Comparison of ENCODE assay signal across 1 cellular context in genomic region chr20:32539063-32539816, GRCh38.
TF ChIP-seq lines count a peak whose summit lies in the region.

No MANE protein-coding gene starts in this region.

TF ChIP-seq in K562, 482 proteins besides CTCF, POLR2A, EP300 and RAD21 (continued from another document and continues in another):
- TF ChIP-seq ZBTB5 (IDR thresholded peaks at IDR 0.05) (no peak), PTRF (tag; IDR thresholded peaks at IDR 0.05) (no peak), TEAD1 (CRISPR knock-in tag; IDR thresholded peaks at IDR 0.05) (no peak), NR2C2 (CRISPR knock-in tag; IDR thresholded peaks at IDR 0.05) (no peak), NR2C2 (tag; IDR thresholded peaks at IDR 0.05) (no peak), IRF2 (CRISPR knock-in tag; IDR thresholded peaks at IDR 0.05) (no peak), SMAD2 (IDR thresholded peaks at IDR 0.05; ENCODE audit: low read depth, low read length) (no peak), NFIX (CRISPR knock-in tag; IDR thresholded peaks at IDR 0.05; ENCODE audit: low read depth) (no peak), ZNF444 (CRISPR knock-in tag; IDR thresholded peaks at IDR 0.05) (no peak), SLC30A9 (CRISPR knock-in tag; IDR thresholded peaks at IDR 0.05) (no peak), ZNF77 (CRISPR knock-in tag; IDR thresholded peaks at IDR 0.05) (no peak), PCBP1 (IDR thresholded peaks at IDR 0.05; ENCODE audit: low read depth, low read length, poor library complexity, severe bottlenecking) (no peak), ZNF124 (CRISPR knock-in tag; IDR thresholded peaks at IDR 0.05) (no peak), FOS (IDR thresholded peaks at IDR 0.05; ENCODE audit: extremely low read depth, insufficient read length) (no peak), POLR3A (IDR thresholded peaks at IDR 0.05; ENCODE audit: borderline replicate concordance, extremely low read depth, insufficient read depth, insufficient read length) (no peak), RFX5 (IDR thresholded peaks at IDR 0.05; ENCODE audit: low read depth, low read length) (no peak), ZNF165 (CRISPR knock-in tag; IDR thresholded peaks at IDR 0.05; ENCODE audit: borderline replicate concordance) (0 out of 2 replicates have a peak, but pooled peaks have one; percentile 60), ZNF644 (tag; IDR thresholded peaks at IDR 0.05; ENCODE audit: low read depth) (no peak), THAP12 (CRISPR knock-in tag; IDR thresholded peaks at IDR 0.05) (0 out of 2 replicates have a peak, but pooled peaks have one; percentile 46), MCM3 (IDR thresholded peaks at IDR 0.05) (no peak), KAT8 (IDR thresholded peaks at IDR 0.05; ENCODE audit: low read depth) (no peak), YBX1 (IDR thresholded peaks at IDR 0.05) (no peak), SOX6 (IDR thresholded peaks at IDR 0.05) (no peak), MAX (CRISPR knock-in tag; IDR thresholded peaks at IDR 0.05) (peak; percentile 71), ZBTB17 (CRISPR knock-in tag; IDR thresholded peaks at IDR 0.05) (peak; percentile 57; the same call in 1 of the 2 replicates), KAT7 (CRISPR knock-in tag; IDR thresholded peaks at IDR 0.05; ENCODE audit: borderline replicate concordance) (peak; percentile 41; the same call in 1 of the 2 replicates), SAP30 (IDR thresholded peaks at IDR 0.05; ENCODE audit: borderline replicate concordance, insufficient read depth, low read depth, low read length, poor library complexity, severe bottlenecking) (no peak), ZNF133 (CRISPR knock-in tag; IDR thresholded peaks at IDR 0.05) (no peak), ZNF24 (IDR thresholded peaks at IDR 0.05) (no peak), GABPB2 (CRISPR knock-in tag; conservative IDR thresholded peaks at IDR 0.05) (no peak), RBBP5 (IDR thresholded peaks at IDR 0.05; ENCODE audit: borderline replicate concordance, insufficient read depth, low read length, poor library complexity, severe bottlenecking) (no peak), ZNF445 (CRISPR knock-in tag; IDR thresholded peaks at IDR 0.05; ENCODE audit: low read depth) (no peak)
- TF ChIP-seq, protein P1, sequence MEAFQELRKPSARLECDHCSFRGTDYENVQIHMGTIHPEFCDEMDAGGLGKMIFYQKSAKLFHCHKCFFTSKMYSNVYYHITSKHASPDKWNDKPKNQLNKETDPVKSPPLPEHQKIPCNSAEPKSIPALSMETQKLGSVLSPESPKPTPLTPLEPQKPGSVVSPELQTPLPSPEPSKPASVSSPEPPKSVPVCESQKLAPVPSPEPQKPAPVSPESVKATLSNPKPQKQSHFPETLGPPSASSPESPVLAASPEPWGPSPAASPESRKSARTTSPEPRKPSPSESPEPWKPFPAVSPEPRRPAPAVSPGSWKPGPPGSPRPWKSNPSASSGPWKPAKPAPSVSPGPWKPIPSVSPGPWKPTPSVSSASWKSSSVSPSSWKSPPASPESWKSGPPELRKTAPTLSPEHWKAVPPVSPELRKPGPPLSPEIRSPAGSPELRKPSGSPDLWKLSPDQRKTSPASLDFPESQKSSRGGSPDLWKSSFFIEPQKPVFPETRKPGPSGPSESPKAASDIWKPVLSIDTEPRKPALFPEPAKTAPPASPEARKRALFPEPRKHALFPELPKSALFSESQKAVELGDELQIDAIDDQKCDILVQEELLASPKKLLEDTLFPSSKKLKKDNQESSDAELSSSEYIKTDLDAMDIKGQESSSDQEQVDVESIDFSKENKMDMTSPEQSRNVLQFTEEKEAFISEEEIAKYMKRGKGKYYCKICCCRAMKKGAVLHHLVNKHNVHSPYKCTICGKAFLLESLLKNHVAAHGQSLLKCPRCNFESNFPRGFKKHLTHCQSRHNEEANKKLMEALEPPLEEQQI (IDR thresholded peaks at IDR 0.05) = no peak
- TF ChIP-seq, protein P2, sequence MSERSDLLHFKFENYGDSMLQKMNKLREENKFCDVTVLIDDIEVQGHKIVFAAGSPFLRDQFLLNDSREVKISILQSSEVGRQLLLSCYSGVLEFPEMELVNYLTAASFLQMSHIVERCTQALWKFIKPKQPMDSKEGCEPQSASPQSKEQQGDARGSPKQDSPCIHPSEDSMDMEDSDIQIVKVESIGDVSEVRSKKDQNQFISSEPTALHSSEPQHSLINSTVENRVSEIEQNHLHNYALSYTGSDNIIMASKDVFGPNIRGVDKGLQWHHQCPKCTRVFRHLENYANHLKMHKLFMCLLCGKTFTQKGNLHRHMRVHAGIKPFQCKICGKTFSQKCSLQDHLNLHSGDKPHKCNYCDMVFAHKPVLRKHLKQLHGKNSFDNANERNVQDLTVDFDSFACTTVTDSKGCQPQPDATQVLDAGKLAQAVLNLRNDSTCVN (CRISPR knock-in tag; IDR thresholded peaks at IDR 0.05) = no peak
- TF ChIP-seq, protein P3, sequence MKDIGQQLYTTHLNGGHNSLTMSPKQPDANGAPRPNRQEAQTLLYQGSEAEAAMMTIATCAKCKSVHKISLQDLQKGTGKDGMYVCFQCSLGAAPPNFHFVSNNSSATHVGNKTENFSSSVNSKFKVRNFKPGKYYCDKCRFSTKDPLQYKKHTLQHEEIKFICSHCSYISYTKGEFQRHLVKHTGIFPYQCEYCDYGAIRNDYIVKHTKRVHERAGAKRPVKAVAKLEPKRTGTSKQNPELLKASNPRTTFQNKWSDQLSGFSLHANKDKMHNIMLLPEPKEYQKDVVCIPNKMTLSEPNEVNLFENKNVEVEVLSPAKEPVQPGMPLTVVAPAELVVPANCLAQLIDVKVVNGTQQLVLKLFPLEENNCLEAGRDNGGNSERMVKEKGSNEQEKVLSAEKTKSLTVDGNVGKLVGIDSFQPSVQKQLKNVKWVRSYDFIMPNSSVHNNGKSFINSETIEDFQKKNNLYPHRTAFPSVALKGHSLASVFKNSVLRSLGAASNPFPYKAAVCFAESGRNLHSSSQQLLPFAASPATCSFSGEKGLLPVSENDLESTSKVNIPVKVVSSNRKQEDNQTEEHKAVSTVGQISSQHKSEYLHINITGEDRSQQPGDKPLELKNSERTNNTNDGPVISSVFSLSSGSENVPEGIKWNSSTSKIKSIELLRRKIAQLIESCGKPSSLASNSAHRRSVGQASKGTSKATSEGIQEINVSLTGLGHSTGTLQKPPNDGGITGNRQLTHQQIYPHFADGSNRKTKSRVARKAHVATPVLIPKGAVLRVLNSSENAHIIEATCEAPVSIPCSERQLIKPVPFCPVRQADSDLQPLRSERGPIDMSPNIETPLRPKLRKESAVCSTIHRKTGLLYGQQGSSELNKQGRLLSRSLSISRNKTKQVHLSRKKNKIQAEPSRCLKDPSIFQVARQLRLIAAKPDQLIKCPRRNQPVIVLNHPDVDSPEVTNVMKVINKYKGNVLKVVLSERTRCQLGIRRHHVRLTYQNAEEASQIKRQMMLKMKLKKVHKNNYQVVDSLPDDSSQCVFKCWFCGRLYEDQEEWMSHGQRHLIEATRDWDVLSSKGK (CRISPR knock-in tag; IDR thresholded peaks at IDR 0.05) = no peak
- TF ChIP-seq, protein P4, sequence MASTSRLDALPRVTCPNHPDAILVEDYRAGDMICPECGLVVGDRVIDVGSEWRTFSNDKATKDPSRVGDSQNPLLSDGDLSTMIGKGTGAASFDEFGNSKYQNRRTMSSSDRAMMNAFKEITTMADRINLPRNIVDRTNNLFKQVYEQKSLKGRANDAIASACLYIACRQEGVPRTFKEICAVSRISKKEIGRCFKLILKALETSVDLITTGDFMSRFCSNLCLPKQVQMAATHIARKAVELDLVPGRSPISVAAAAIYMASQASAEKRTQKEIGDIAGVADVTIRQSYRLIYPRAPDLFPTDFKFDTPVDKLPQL (IDR thresholded peaks at IDR 0.05; ENCODE audit: extremely low read depth, insufficient read length) = no peak
- TF ChIP-seq, protein P5, sequence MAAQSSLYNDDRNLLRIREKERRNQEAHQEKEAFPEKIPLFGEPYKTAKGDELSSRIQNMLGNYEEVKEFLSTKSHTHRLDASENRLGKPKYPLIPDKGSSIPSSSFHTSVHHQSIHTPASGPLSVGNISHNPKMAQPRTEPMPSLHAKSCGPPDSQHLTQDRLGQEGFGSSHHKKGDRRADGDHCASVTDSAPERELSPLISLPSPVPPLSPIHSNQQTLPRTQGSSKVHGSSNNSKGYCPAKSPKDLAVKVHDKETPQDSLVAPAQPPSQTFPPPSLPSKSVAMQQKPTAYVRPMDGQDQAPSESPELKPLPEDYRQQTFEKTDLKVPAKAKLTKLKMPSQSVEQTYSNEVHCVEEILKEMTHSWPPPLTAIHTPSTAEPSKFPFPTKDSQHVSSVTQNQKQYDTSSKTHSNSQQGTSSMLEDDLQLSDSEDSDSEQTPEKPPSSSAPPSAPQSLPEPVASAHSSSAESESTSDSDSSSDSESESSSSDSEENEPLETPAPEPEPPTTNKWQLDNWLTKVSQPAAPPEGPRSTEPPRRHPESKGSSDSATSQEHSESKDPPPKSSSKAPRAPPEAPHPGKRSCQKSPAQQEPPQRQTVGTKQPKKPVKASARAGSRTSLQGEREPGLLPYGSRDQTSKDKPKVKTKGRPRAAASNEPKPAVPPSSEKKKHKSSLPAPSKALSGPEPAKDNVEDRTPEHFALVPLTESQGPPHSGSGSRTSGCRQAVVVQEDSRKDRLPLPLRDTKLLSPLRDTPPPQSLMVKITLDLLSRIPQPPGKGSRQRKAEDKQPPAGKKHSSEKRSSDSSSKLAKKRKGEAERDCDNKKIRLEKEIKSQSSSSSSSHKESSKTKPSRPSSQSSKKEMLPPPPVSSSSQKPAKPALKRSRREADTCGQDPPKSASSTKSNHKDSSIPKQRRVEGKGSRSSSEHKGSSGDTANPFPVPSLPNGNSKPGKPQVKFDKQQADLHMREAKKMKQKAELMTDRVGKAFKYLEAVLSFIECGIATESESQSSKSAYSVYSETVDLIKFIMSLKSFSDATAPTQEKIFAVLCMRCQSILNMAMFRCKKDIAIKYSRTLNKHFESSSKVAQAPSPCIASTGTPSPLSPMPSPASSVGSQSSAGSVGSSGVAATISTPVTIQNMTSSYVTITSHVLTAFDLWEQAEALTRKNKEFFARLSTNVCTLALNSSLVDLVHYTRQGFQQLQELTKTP (IDR thresholded peaks at IDR 0.05; ENCODE audit: low read depth in 1 of 2, partially characterized antibody in 2 of 2) = no peak
- TF ChIP-seq, protein P6, sequence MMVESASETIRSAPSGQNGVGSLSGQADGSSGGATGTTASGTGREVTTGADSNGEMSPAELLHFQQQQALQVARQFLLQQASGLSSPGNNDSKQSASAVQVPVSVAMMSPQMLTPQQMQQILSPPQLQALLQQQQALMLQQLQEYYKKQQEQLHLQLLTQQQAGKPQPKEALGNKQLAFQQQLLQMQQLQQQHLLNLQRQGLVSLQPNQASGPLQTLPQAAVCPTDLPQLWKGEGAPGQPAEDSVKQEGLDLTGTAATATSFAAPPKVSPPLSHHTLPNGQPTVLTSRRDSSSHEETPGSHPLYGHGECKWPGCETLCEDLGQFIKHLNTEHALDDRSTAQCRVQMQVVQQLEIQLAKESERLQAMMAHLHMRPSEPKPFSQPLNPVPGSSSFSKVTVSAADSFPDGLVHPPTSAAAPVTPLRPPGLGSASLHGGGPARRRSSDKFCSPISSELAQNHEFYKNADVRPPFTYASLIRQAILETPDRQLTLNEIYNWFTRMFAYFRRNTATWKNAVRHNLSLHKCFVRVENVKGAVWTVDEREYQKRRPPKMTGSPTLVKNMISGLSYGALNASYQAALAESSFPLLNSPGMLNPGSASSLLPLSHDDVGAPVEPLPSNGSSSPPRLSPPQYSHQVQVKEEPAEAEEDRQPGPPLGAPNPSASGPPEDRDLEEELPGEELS (CRISPR knock-in tag; IDR thresholded peaks at IDR 0.05; ENCODE audit: borderline replicate concordance) = no peak
- TF ChIP-seq, protein P7, sequence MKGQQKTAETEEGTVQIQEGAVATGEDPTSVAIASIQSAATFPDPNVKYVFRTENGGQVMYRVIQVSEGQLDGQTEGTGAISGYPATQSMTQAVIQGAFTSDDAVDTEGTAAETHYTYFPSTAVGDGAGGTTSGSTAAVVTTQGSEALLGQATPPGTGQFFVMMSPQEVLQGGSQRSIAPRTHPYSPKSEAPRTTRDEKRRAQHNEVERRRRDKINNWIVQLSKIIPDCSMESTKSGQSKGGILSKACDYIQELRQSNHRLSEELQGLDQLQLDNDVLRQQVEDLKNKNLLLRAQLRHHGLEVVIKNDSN (CRISPR knock-in tag; IDR thresholded peaks at IDR 0.05) = peak; percentile 91
